In genomic region chrX:153499258-153499657, GRCh38 we compare ENCODE assay signal across 15 cellular contexts. TPM values are rescaled to one million over a fixed set of nuclear protein-coding genes. Genes with fewer than 3 reads are reported as not detected.
"Had no signal": no experiment of that assay in that cellular context is flagged by ENCODE, and none has a peak within 500 bp of the region (broad histone marks: within the 10 kb centered on the region; RNA-seq: fewer than 3 reads in every experiment).

No MANE protein-coding gene starts in this region.

- FAIRE-seq: frontal cortex had no signal

- H3K27me3 ChIP-seq: body of pancreas, colonic mucosa had no signal

- H3K9me3 ChIP-seq: adrenal gland, body of pancreas, colonic mucosa had no signal

- H3K4me1 Mint-ChIP-seq: activated naive CD4-positive, alpha-beta T cell treated with anti-CD3 and anti-CD28 coated beads, Interleukin-2, amount 50 U/mL, for 24 hours had no signal

- H3K4me1 ChIP-seq: adrenal gland, body of pancreas, colonic mucosa had no signal

- H3K4me3 Mint-ChIP-seq: activated naive CD4-positive, alpha-beta T cell treated with anti-CD3 and anti-CD28 coated beads, Interleukin-2, amount 50 U/mL, for 24 hours; nephron progenitor cell; stimulated activated naive B cell treated with anti-CD40 and anti-IgM and Interleukin-4, amounts not matched to agents 10 μg/mL and 1 μg/mL and 100 μg/mL, for 72 hours had no signal

- H3K36me3 Mint-ChIP-seq: activated naive CD4-positive, alpha-beta T cell treated with anti-CD3 and anti-CD28 coated beads, Interleukin-2, amount 50 U/mL, for 24 hours; stimulated activated naive B cell treated with anti-CD40 and anti-IgM and Interleukin-4, amounts not matched to agents 10 μg/mL and 1 μg/mL and 100 μg/mL, for 72 hours had no signal

- H3K9me3 Mint-ChIP-seq: activated naive CD4-positive, alpha-beta T cell treated with anti-CD3 and anti-CD28 coated beads, Interleukin-2, amount 50 U/mL, for 24 hours had no signal

- H3K27me3 Mint-ChIP-seq: activated naive CD4-positive, alpha-beta T cell treated with anti-CD3 and anti-CD28 coated beads, Interleukin-2, amount 50 U/mL, for 24 hours had no signal

- H3K27ac ChIP-seq: body of pancreas, colonic mucosa had no signal

- H3K27ac Mint-ChIP-seq: activated naive CD4-positive, alpha-beta T cell treated with anti-CD3 and anti-CD28 coated beads, Interleukin-2, amount 50 U/mL, for 24 hours; nephron progenitor cell; stimulated activated naive B cell treated with anti-CD40 and anti-IgM and Interleukin-4, amounts not matched to agents 10 μg/mL and 1 μg/mL and 100 μg/mL, for 72 hours had no signal

- H3K36me3 ChIP-seq: adrenal gland, colonic mucosa had no signal

- H3K4me3 ChIP-seq: adrenal gland, body of pancreas, colonic mucosa had no signal

- DNase-seq: activated CD4-positive, alpha-beta T cell treated with anti-CD3 and anti-CD28 coated beads, Interleukin-2, amount 50 U/mL, for 48 hours; activated gamma-delta T cell; body of pancreas; central memory CD4-positive, alpha-beta T cell; colonic mucosa; nephron progenitor cell; retina; stimulated activated naive B cell treated with anti-CD40 and anti-IgM and Interleukin-4, amounts not matched to agents 10 μg/mL and 1 μg/mL and 100 μg/mL, for 72 hours had no signal

RNA-seq across cellular contexts. Expression of gene BGN, which starts 4.5 kb away (rescaled TPM):
- total RNA-seq: T-helper 2 cell treated with Interferon-gamma antibody and Interleukin-4, amounts not matched to agents 100 ng/mL and 5 ng/mL, for 36 hours had no signal

RNA-seq across cellular contexts. Expression of gene ATP2B3, which starts 18.2 kb away (rescaled TPM):
- total RNA-seq: body of pancreas; epithelial cell of proximal tubule; kidney epithelial cell; left ventricle myocardium superior; T-helper 2 cell treated with Interferon-gamma antibody and Interleukin-4, amounts not matched to agents 100 ng/mL and 5 ng/mL, for 36 hours had no signal

RNA-seq across cellular contexts. Expression of gene TREX2, which starts 53.4 kb away (rescaled TPM):
- total RNA-seq: epithelial cell of proximal tubule had no signal
